9 cellular contexts compared by ENCODE assay signal in the genomic region with DNA sequence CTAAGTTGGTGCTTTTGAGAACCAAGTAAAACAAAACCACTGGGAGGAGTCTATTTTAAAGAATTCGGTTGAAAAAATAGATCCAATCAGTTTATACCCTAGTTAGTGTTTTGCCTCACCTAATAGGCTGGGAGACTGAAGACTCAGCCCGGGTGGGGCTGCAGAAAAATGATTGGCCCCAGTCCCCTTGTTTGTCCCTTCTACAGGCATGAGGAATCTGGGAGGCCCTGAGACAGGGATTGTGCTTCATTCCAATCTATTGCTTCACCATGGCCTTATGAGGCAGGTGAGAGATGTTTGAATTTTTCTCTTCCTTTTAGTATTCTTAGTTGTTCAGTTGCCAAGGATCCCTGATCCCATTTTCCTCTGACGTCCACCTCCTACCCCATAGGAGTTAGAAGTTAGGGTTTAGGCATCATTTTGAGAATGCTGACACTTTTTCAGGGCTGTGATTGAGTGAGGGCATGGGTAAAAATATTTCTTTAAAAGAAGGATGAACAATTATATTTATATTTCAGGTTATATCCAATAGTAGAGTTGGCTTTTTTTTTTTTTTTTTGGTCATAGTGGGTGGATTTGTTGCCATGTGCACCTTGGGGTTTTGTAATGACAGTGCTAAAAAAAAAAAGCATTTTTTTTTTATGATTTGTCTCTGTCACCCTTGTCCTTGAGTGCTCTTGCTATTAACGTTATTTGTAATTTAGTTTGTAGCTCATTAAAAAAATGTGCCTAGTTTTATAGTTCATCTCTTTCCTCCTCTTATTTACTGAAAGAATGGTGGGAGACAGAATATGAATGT. TPM values are rescaled to one million over a fixed set of nuclear protein-coding genes. Genes with fewer than 3 reads are reported as not detected.
A peak's percentile ranks its signal among the peaks of the same experiment; 100 is the strongest.
DNase-seq lines count a peak whose midpoint lies in the region; ATAC-seq and TF ChIP-seq lines count a peak whose summit lies in the region.
"Had no signal": no experiment of that assay in that cellular context is flagged by ENCODE, and none has a peak within 500 bp of the region (broad histone marks: within the 10 kb centered on the region; RNA-seq: fewer than 3 reads in every experiment).

No MANE protein-coding gene starts in this region.

- H3K9ac ChIP-seq in Loucy (ENCODE audit: low read depth, low read length, poor library complexity, severe bottlenecking) (peak overlapping the region; percentile 82), duodenal mucosa (ENCODE audit: low read depth in 1 of 2, low read length in 2 of 2) (peak overlapping the region; percentile 92)

- no peaks in the 10 kb centered on the region for H3K9me3 ChIP-seq in Caco-2
- no peaks in the 10 kb centered on the region for H3K9me3 ChIP-seq in Loucy (ENCODE audit: insufficient read depth, low read depth, low read length)
- no peaks in the 10 kb centered on the region for H3K9me3 ChIP-seq in duodenal mucosa (ENCODE audit: control insufficient read depth in 1 of 2, low read length in 2 of 2)
- no peaks in the 10 kb centered on the region for H3K9me3 ChIP-seq in neuron (ENCODE audit: low read length)

- no peaks in the 10 kb centered on the region for H3K9me2 ChIP-seq in Loucy (replicated peaks; ENCODE audit: low read depth, low read length)

- peaks cover 67% of the 10 kb centered on the region for H3K79me2 ChIP-seq in Loucy (ENCODE audit: insufficient read depth, low read length)

- H3K4me1 Mint-ChIP-seq in Caco-2 (ENCODE audit: low read depth, unreplicated experiment) (peaks cover 26% of the 10 kb centered on the region), nephron progenitor cell (peaks cover 36% of the 10 kb centered on the region)

- BruUV-seq in Caco-2 (replicated peaks; lab: Mats Ljungman, UMichigan) = no TSS peak

- peak overlapping the region; percentile 97 for H3K4me2 ChIP-seq in Loucy (ENCODE audit: low read depth, low read length, poor library complexity, severe bottlenecking)

- H3K4me3 ChIP-seq in Caco-2 (ENCODE audit: low read depth, low read length) (peak overlapping the region; percentile 59), Loucy (ENCODE audit: low read length, poor library complexity, severe bottlenecking) (peak overlapping the region; percentile 91), duodenal mucosa (ENCODE audit: low read depth in 1 of 2, low read length in 2 of 2) (peak overlapping the region; percentile 88 to 90), neuron (ENCODE audit: low read length) (peak overlapping the region; percentile 62)

- peak; percentile 89 for DNase-seq in Caco-2
- DNase-seq in nephron progenitor cell = no peak
- DNase-seq in NCI-H2196 (lab: John Stamatoyannopoulos, UW; ENCODE audit: unreplicated experiment) = no peak
- DNase-seq in stimulated activated CD4-positive, alpha-beta T cell treated with anti-CD3 and anti-CD28 coated beads, Interleukin-4, amount 100 ng/mL, for 24 hours = no peak
- DNase-seq: stimulated activated CD4-positive, alpha-beta T cell treated with anti-CD3 and anti-CD28 coated beads, Interleukin-4, amount 100 ng/mL, for 4 hours had no signal

- intact Hi-C loops in Caco-2 (cut with micrococcal nuclease; ENCODE audit: unreplicated experiment) = loop anchor here (2.0 to 5.0 kb wide), 3 partner anchors 41 to 665 kb away; a partner anchor contains a TSS

- no peak overlapping the region for H3K27ac Mint-ChIP-seq in Caco-2 (ENCODE audit: unreplicated experiment)
- no peak overlapping the region for H3K27ac Mint-ChIP-seq in nephron progenitor cell

- H2AFZ ChIP-seq in Loucy (ENCODE audit: low read length) = no peak overlapping the region
- no peak overlapping the region for H2AFZ ChIP-seq in neuron (ENCODE audit: low read depth, low read length)

- H3K27me3 ChIP-seq in Caco-2 (replicated peaks; ENCODE audit: control insufficient read depth, insufficient read depth, low read length) (no peaks in the 10 kb centered on the region), Loucy (ENCODE audit: insufficient read depth, low read length, poor library complexity, severe bottlenecking) (no peaks in the 10 kb centered on the region), duodenal mucosa (ENCODE audit: control insufficient read depth in 1 of 2, insufficient read depth in 2 of 2, low read length in 2 of 2) (no peaks in the 10 kb centered on the region), neuron (ENCODE audit: insufficient read depth, low read length) (no peaks in the 10 kb centered on the region)

- CTCF ChIA-PET in Caco-2 (lab: Charles Lee) = no interaction called here

- peaks cover 18% of the 10 kb centered on the region for H4K20me1 ChIP-seq in Loucy (ENCODE audit: insufficient read depth, low read length, poor library complexity, severe bottlenecking)

- peaks cover 53% of the 10 kb centered on the region for H3K36me3 Mint-ChIP-seq in Caco-2 (ENCODE audit: insufficient read depth, unreplicated experiment)
- peaks cover 29% of the 10 kb centered on the region for H3K36me3 Mint-ChIP-seq in nephron progenitor cell (ENCODE audit: low read depth)

- peak overlapping the region; percentile 84 for H3K27ac ChIP-seq in duodenal mucosa (ENCODE audit: low read depth, low read length)

- TF ChIP-seq CTCF in Caco-2 (IDR thresholded peaks at IDR 0.05; ENCODE audit: insufficient read depth in 1 of 2, low read depth in 1 of 2, low read length in 1 of 2, severe bottlenecking in 1 of 2, unreplicated experiment in 1 of 2) = no peak
- TF ChIP-seq CTCF in Loucy (conservative IDR thresholded peaks at IDR 0.05; ENCODE audit: low read length) = no peak
- TF ChIP-seq CTCF in nephron progenitor cell (IDR thresholded peaks at IDR 0.05) = no peak

- POLR2A ChIA-PET in Caco-2 (lab: Charles Lee) = no interaction called here

- H3K36me3 ChIP-seq in Caco-2 (ENCODE audit: control insufficient read depth, insufficient read depth, low read length) (peaks cover 1% of the 10 kb centered on the region), Loucy (ENCODE audit: insufficient read depth, low read length) (no peaks in the 10 kb centered on the region), duodenal mucosa (ENCODE audit: control insufficient read depth in 1 of 2, insufficient read depth in 2 of 2, low read length in 2 of 2) (peaks cover 2 to 4% of the 10 kb centered on the region in 2 donors), neuron (ENCODE audit: insufficient read depth, low read length) (peaks cover 43% of the 10 kb centered on the region)

- peaks cover 42% of the 10 kb centered on the region for H3K4me1 ChIP-seq in Caco-2
- H3K4me1 ChIP-seq in Loucy (ENCODE audit: insufficient read depth, low read length, poor library complexity, severe bottlenecking) = peaks cover 37% of the 10 kb centered on the region
- peaks cover 36 to 39% of the 10 kb centered on the region in 2 donors for H3K4me1 ChIP-seq in duodenal mucosa (ENCODE audit: control insufficient read depth in 1 of 2, insufficient read depth in 2 of 2, low read length in 2 of 2)
- H3K4me1 ChIP-seq in neuron (ENCODE audit: insufficient read depth, low read length) = peaks cover 34% of the 10 kb centered on the region

- no peak for ATAC-seq in activated CD4-positive, CD25-positive, alpha-beta regulatory T cell treated with anti-CD3 and anti-CD28 coated beads, Interleukin-2, amount 50 U/mL, for 24 hours

- H3K4me3 Mint-ChIP-seq in Caco-2 (ENCODE audit: unreplicated experiment) (no peak overlapping the region), nephron progenitor cell (no peak overlapping the region)

- H3K27me3 Mint-ChIP-seq in Caco-2 (ENCODE audit: insufficient read depth, unreplicated experiment) (no peaks in the 10 kb centered on the region), nephron progenitor cell (ENCODE audit: low read depth, poor library complexity) (no peaks in the 10 kb centered on the region)

- H3K9me3 Mint-ChIP-seq in Caco-2 (ENCODE audit: unreplicated experiment) (no peaks in the 10 kb centered on the region), nephron progenitor cell (no peaks in the 10 kb centered on the region)

- H3F3A ChIP-seq in Loucy (ENCODE audit: low read depth) = no peaks in the 10 kb centered on the region

RNA-seq across cellular contexts. Expression of a gene that starts 1.6 kb away (rescaled TPM):
- 98.4 and 107 TPM in 2 replicates for total RNA-seq in Caco-2 (2022)

RNA-seq across cellular contexts. Expression of a gene that starts 5.6 kb away (rescaled TPM):
- 103 and 110 TPM in 2 replicates for total RNA-seq in Caco-2 (2022)

RNA-seq across cellular contexts. Expression of a gene that starts 6.4 kb away (rescaled TPM):
- total RNA-seq in Caco-2 (2022) = 7.8 and 9.7 TPM in 2 replicates

RNA-seq across cellular contexts. Expression of a gene that starts 24.8 kb away (rescaled TPM):
- 37.9 and 40.8 TPM in 2 replicates for total RNA-seq in Caco-2 (2022)

RNA-seq across cellular contexts. Expression of a gene that starts 41.3 kb away (rescaled TPM):
- 19.4 and 22.2 TPM in 2 replicates for total RNA-seq in Caco-2 (2022)

Comparison
In these comparisons a context has a peak if more than half of its experiments do, and no peak if none do; other contexts are left out.
1. DNase-seq: peak in Caco-2 (2 of 2); none in nephron progenitor cell (single experiment), NCI-H2196 (single experiment) and stimulated activated CD4-positive, alpha-beta T cell treated with anti-CD3 and anti-CD28 coated beads, Interleukin-4, amount 100 ng/mL, for 24 hours (single experiment).
2. Peak in every context shown above with its lines, with median percentiles within 50 percentile points of each other: H3K4me3 ChIP-seq.